ENCODE assay signal across 1 cellular context in the genomic region with DNA sequence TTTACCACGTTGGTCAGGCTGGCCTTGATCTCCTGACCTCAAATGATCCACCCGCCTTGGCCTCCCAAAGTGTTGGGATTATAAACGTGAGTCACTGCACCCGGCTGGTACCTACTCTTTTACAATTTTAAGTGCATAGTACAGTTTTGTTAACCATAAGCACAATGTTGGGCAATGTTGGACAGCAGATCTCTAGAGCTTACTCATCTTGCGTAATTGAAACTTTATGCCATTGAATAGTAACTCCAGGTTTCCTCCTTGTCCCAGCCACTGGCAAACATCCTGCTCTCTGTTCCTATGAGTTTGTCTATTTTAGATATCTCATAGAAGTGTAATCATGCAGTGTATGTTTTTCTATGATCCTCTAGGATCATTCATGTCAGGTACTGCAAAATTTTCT.
TF ChIP-seq lines count a peak whose summit lies in the region.

No MANE protein-coding gene starts in this region.

TF ChIP-seq in HepG2, 621 proteins besides CTCF, POLR2A, EP300 and RAD21 (continued from another document and continues in another):
- TF ChIP-seq, protein P1, sequence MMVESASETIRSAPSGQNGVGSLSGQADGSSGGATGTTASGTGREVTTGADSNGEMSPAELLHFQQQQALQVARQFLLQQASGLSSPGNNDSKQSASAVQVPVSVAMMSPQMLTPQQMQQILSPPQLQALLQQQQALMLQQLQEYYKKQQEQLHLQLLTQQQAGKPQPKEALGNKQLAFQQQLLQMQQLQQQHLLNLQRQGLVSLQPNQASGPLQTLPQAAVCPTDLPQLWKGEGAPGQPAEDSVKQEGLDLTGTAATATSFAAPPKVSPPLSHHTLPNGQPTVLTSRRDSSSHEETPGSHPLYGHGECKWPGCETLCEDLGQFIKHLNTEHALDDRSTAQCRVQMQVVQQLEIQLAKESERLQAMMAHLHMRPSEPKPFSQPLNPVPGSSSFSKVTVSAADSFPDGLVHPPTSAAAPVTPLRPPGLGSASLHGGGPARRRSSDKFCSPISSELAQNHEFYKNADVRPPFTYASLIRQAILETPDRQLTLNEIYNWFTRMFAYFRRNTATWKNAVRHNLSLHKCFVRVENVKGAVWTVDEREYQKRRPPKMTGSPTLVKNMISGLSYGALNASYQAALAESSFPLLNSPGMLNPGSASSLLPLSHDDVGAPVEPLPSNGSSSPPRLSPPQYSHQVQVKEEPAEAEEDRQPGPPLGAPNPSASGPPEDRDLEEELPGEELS (CRISPR knock-in tag; IDR thresholded peaks at IDR 0.05): peak; percentile 84
- TF ChIP-seq ZKSCAN8 (CRISPR knock-in tag; IDR thresholded peaks at IDR 0.05; ENCODE audit: borderline replicate concordance) (peak; percentile 84; the same call in 1 of the 2 replicates), ZFP37 (CRISPR knock-in tag; IDR thresholded peaks at IDR 0.05; ENCODE audit: borderline replicate concordance) (no peak), MED1 (CRISPR knock-in tag; IDR thresholded peaks at IDR 0.05) (peak; percentile 95), ZNF34 (CRISPR knock-in tag; IDR thresholded peaks at IDR 0.05; ENCODE audit: borderline replicate concordance) (no peak), HHEX (CRISPR knock-in tag; IDR thresholded peaks at IDR 0.05) (no peak), MIER2 (CRISPR knock-in tag; IDR thresholded peaks at IDR 0.05) (peak; percentile 88), GZF1 (CRISPR knock-in tag; IDR thresholded peaks at IDR 0.05) (0 out of 2 replicates have a peak, but pooled peaks have one; percentile 31), RBM39 (IDR thresholded peaks at IDR 0.05; ENCODE audit: low read depth, low read length, poor library complexity, severe bottlenecking) (no peak), MAFG (CRISPR knock-in tag; IDR thresholded peaks at IDR 0.05) (no peak), ZNF251 (CRISPR knock-in tag; IDR thresholded peaks at IDR 0.05) (no peak), MLLT10 (CRISPR knock-in tag; IDR thresholded peaks at IDR 0.05) (no peak), PAX8 (CRISPR knock-in tag; IDR thresholded peaks at IDR 0.05; ENCODE audit: borderline replicate concordance) (no peak), ZNF670 (CRISPR knock-in tag; IDR thresholded peaks at IDR 0.05; ENCODE audit: borderline replicate concordance) (0 out of 2 replicates have a peak, but pooled peaks have one; percentile 70), ZNF431 (CRISPR knock-in tag; IDR thresholded peaks at IDR 0.05; ENCODE audit: borderline replicate concordance, low read depth) (peak; percentile 31; the same call in 1 of the 2 replicates), ZNF768 (CRISPR knock-in tag; IDR thresholded peaks at IDR 0.05) (no peak), SMAD3 (CRISPR knock-in tag; IDR thresholded peaks at IDR 0.05) (no peak), SIX1 (CRISPR knock-in tag; IDR thresholded peaks at IDR 0.05; ENCODE audit: borderline replicate concordance) (peak; percentile 96), SRSF4 (IDR thresholded peaks at IDR 0.05; ENCODE audit: low read depth, low read length, poor library complexity, severe bottlenecking) (no peak), ZNF354B (CRISPR knock-in tag; IDR thresholded peaks at IDR 0.05) (no peak), AGO2 (optimal IDR thresholded peaks at IDR 0.05; ENCODE audit: low read depth, low read length) (no peak), ZNF260 (CRISPR knock-in tag; IDR thresholded peaks at IDR 0.05; ENCODE audit: borderline replicate concordance, low read depth) (no peak), ZNF530 (CRISPR knock-in tag; IDR thresholded peaks at IDR 0.05; ENCODE audit: low read depth) (no peak), ETV6 (CRISPR knock-in tag; conservative IDR thresholded peaks at IDR 0.05) (no peak), ZNF788 (CRISPR knock-in tag; IDR thresholded peaks at IDR 0.05; ENCODE audit: borderline replicate concordance) (peak; percentile 49; the same call in 1 of the 2 replicates), ZNF773 (CRISPR knock-in tag; IDR thresholded peaks at IDR 0.05; ENCODE audit: borderline replicate concordance) (no peak), ZMYM4 (CRISPR knock-in tag; IDR thresholded peaks at IDR 0.05) (peak; percentile 95), HNRNPLL (IDR thresholded peaks at IDR 0.05; ENCODE audit: low read depth, low read length, poor library complexity, severe bottlenecking) (peak; percentile 74), MATR3 (CRISPR knock-in tag; IDR thresholded peaks at IDR 0.05) (no peak), ARNT (IDR thresholded peaks at IDR 0.05) (no peak), FOXJ3 (CRISPR knock-in tag; IDR thresholded peaks at IDR 0.05; ENCODE audit: borderline replicate concordance) (peak; percentile 84; the same call in 1 of the 2 replicates), HIVEP1 (CRISPR knock-in tag; IDR thresholded peaks at IDR 0.05) (no peak), KDM1A (CRISPR knock-in tag; IDR thresholded peaks at IDR 0.05) (no peak), ZNF33A (CRISPR knock-in tag; IDR thresholded peaks at IDR 0.05; ENCODE audit: borderline replicate concordance) (peak; percentile 45; the same call in 1 of the 2 replicates)
- TF ChIP-seq, protein P2, sequence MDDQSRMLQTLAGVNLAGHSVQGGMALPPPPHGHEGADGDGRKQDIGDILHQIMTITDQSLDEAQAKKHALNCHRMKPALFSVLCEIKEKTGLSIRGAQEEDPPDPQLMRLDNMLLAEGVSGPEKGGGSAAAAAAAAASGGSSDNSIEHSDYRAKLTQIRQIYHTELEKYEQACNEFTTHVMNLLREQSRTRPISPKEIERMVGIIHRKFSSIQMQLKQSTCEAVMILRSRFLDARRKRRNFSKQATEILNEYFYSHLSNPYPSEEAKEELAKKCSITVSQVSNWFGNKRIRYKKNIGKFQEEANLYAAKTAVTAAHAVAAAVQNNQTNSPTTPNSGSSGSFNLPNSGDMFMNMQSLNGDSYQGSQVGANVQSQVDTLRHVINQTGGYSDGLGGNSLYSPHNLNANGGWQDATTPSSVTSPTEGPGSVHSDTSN (CRISPR knock-in tag; IDR thresholded peaks at IDR 0.05; ENCODE audit: borderline replicate concordance): no peak
- TF ChIP-seq, protein P3, sequence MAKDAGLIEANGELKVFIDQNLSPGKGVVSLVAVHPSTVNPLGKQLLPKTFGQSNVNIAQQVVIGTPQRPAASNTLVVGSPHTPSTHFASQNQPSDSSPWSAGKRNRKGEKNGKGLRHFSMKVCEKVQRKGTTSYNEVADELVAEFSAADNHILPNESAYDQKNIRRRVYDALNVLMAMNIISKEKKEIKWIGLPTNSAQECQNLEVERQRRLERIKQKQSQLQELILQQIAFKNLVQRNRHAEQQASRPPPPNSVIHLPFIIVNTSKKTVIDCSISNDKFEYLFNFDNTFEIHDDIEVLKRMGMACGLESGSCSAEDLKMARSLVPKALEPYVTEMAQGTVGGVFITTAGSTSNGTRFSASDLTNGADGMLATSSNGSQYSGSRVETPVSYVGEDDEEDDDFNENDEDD (CRISPR knock-in tag; IDR thresholded peaks at IDR 0.05; ENCODE audit: borderline replicate concordance): peak; percentile 27; the same call in 1 of the 2 replicates
- TF ChIP-seq, protein P4, sequence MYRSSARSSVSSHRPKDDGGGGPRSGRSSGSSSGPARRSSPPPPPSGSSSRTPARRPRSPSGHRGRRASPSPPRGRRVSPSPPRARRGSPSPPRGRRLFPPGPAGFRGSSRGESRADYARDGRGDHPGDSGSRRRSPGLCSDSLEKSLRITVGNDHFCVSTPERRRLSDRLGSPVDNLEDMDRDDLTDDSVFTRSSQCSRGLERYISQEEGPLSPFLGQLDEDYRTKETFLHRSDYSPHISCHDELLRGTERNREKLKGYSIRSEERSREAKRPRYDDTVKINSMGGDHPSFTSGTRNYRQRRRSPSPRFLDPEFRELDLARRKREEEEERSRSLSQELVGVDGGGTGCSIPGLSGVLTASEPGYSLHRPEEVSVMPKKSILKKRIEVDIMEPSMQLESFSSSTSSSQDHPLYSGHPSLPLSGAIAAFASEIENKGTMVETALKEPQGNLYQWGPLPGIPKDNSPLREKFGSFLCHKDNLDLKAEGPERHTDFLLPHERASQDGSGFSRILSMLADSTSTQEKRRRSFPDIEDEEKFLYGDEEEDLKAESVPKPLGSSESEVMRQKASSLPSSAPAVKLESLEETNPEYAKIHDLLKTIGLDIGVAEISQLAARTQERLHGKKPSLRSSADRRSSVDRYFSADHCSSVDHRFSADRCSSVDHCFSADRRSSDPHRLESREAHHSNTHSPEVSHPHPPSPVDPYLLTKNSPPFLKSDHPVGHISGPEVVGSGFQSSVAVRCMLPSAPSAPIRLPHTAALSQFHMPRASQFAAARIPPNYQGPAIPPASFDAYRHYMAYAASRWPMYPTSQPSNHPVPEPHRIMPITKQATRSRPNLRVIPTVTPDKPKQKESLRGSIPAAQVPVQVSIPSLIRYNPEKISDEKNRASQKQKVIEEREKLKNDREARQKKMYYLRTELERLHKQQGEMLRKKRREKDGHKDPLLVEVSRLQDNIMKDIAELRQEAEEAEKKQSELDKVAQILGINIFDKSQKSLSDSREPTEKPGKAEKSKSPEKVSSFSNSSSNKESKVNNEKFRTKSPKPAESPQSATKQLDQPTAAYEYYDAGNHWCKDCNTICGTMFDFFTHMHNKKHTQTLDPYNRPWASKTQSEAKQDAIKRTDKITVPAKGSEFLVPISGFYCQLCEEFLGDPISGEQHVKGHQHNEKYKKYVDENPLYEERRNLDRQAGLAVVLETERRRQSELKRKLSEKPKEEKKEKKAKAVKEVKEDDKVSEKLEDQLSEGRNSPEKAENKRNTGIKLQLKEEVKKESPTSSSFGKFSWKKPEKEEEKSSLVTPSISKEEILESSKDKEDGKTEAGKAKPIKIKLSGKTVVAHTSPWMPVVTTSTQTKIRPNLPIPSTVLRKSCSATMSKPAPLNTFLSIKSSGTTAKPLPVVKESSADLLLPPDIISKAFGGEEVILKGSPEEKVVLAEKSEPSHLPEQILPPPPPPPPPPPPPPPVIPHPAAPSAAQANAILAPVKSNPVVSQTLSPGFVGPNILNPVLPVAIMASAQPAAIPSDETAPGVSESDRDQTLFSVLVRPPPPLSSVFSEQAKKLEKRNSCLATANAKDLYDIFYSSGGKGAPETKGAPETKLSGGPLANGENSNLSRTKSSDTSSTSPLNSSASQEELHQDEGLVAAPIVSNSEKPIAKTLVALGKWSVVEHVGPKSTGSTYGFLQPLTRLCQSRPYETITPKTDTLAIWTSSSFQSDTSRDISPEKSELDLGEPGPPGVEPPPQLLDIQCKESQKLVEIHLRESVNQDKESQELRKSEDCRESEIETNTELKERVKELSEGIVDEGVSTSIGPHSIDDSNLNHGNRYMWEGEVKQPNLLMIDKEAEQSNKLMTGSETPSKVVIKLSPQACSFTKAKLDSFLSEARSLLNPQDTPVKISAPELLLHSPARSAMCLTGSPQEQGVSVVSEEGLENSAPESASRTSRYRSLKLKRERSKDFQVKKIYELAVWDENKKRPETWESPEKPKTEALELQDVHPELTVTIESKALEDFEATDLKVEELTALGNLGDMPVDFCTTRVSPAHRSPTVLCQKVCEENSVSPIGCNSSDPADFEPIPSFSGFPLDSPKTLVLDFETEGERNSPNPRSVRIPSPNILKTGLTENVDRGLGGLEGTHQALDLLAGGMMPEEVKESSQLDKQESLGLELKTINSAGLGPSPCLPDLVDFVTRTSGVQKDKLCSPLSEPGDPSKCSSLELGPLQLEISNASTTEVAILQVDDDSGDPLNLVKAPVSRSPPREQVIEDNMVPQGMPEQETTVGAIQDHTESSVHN (CRISPR knock-in tag; IDR thresholded peaks at IDR 0.05): no peak
- TF ChIP-seq, protein P5, sequence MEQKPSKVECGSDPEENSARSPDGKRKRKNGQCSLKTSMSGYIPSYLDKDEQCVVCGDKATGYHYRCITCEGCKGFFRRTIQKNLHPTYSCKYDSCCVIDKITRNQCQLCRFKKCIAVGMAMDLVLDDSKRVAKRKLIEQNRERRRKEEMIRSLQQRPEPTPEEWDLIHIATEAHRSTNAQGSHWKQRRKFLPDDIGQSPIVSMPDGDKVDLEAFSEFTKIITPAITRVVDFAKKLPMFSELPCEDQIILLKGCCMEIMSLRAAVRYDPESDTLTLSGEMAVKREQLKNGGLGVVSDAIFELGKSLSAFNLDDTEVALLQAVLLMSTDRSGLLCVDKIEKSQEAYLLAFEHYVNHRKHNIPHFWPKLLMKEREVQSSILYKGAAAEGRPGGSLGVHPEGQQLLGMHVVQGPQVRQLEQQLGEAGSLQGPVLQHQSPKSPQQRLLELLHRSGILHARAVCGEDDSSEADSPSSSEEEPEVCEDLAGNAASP (CRISPR knock-in tag; IDR thresholded peaks at IDR 0.05; ENCODE audit: borderline replicate concordance): peak; percentile 92
- TF ChIP-seq, protein P6, sequence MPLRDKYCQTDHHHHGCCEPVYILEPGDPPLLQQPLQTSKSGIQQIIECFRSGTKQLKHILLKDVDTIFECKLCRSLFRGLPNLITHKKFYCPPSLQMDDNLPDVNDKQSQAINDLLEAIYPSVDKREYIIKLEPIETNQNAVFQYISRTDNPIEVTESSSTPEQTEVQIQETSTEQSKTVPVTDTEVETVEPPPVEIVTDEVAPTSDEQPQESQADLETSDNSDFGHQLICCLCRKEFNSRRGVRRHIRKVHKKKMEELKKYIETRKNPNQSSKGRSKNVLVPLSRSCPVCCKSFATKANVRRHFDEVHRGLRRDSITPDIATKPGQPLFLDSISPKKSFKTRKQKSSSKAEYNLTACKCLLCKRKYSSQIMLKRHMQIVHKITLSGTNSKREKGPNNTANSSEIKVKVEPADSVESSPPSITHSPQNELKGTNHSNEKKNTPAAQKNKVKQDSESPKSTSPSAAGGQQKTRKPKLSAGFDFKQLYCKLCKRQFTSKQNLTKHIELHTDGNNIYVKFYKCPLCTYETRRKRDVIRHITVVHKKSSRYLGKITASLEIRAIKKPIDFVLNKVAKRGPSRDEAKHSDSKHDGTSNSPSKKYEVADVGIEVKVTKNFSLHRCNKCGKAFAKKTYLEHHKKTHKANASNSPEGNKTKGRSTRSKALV (CRISPR knock-in tag; IDR thresholded peaks at IDR 0.05): no peak
- TF ChIP-seq, protein P7, sequence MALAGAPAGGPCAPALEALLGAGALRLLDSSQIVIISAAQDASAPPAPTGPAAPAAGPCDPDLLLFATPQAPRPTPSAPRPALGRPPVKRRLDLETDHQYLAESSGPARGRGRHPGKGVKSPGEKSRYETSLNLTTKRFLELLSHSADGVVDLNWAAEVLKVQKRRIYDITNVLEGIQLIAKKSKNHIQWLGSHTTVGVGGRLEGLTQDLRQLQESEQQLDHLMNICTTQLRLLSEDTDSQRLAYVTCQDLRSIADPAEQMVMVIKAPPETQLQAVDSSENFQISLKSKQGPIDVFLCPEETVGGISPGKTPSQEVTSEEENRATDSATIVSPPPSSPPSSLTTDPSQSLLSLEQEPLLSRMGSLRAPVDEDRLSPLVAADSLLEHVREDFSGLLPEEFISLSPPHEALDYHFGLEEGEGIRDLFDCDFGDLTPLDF (CRISPR knock-in tag; IDR thresholded peaks at IDR 0.05): no peak
- TF ChIP-seq, protein P8, sequence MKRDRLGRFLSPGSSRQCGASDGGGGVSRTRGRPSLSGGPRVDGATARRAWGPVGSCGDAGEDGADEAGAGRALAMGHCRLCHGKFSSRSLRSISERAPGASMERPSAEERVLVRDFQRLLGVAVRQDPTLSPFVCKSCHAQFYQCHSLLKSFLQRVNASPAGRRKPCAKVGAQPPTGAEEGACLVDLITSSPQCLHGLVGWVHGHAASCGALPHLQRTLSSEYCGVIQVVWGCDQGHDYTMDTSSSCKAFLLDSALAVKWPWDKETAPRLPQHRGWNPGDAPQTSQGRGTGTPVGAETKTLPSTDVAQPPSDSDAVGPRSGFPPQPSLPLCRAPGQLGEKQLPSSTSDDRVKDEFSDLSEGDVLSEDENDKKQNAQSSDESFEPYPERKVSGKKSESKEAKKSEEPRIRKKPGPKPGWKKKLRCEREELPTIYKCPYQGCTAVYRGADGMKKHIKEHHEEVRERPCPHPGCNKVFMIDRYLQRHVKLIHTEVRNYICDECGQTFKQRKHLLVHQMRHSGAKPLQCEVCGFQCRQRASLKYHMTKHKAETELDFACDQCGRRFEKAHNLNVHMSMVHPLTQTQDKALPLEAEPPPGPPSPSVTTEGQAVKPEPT (CRISPR knock-in tag; IDR thresholded peaks at IDR 0.05; ENCODE audit: low read depth): no peak
